Comparison of ENCODE assay signal across 1 cellular context in genomic region chr1:116270316-116271057, GRCh38.
TF ChIP-seq lines count a peak whose summit lies in the region.

No MANE protein-coding gene starts in this region.

TF ChIP-seq in SK-N-SH, 30 proteins besides CTCF, POLR2A, EP300 and RAD21 (continued from another document):
- TF ChIP-seq REST (IDR thresholded peaks at IDR 0.05; ENCODE audit: low read depth, low read length): no peak
- TF ChIP-seq TEAD4 (IDR thresholded peaks at IDR 0.05; ENCODE audit: borderline replicate concordance, insufficient read depth): no peak
- TF ChIP-seq RFX5 (IDR thresholded peaks at IDR 0.05; ENCODE audit: low read length): no peak
- TF ChIP-seq GATA2 (CRISPR knock-in tag; IDR thresholded peaks at IDR 0.05): peak; percentile 84
- 0 out of 2 replicates have a peak, but pooled peaks have one; percentile 36 for TF ChIP-seq RCOR1 (IDR thresholded peaks at IDR 0.05; ENCODE audit: low read length)
- TF ChIP-seq GABPA (IDR thresholded peaks at IDR 0.05; ENCODE audit: low read depth): no peak
